1 cellular context compared by ENCODE assay signal in the genomic region with DNA sequence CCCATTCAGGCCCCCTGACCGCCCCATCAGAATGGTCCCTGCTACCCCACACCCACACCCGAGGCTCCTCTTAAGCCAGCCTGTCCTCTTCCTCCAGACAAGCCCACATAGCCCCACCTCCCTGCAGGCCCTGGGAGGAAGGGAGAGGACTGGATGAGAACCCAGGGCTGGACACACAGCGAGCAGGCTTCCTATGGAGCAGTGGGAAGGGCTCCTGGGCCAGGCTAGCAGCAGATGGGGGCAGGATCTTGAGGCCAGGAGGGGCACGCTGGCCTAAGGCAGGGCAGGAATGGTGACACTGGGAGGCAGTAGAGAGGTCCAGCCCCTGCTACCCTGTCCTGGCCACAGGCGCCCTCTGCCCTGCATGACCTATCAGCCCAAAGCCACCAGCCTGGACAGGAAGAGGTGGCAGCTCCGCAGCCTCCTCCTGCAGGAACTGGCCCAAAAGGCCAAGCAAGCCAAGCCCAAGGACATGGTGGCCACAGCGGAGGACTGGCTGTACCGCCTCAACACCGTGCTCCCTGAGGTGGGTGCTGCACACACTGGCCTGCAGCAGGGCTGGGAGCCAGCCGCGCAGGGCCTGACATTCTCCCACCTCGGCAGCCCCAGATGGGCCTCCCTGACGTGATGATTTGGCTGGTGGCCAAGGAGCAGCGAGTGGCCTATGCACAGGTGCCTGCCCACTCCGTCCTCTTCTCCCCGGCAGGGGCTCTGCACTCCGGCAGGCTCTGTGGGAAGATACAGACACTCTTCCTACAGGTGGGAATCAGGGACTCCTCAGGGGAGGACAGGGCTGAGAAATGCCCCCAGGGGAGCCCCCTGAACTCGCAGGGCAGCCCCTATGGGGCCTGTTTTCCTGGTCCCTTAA.
TF ChIP-seq lines count a peak whose summit lies in the region.

No MANE protein-coding gene starts in this region.

TF ChIP-seq in H1, 55 proteins besides CTCF, POLR2A, EP300 and RAD21:
- no peak for TF ChIP-seq ASH2L (IDR thresholded peaks at IDR 0.05; ENCODE audit: low read length)
- TF ChIP-seq GABPA (IDR thresholded peaks at IDR 0.05; ENCODE audit: borderline replicate concordance, insufficient read depth, low read length): no peak
- TF ChIP-seq, protein P1, sequence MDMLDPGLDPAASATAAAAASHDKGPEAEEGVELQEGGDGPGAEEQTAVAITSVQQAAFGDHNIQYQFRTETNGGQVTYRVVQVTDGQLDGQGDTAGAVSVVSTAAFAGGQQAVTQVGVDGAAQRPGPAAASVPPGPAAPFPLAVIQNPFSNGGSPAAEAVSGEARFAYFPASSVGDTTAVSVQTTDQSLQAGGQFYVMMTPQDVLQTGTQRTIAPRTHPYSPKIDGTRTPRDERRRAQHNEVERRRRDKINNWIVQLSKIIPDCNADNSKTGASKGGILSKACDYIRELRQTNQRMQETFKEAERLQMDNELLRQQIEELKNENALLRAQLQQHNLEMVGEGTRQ (IDR thresholded peaks at IDR 0.05; ENCODE audit: low read length): no peak
- TF ChIP-seq HDAC6 (IDR thresholded peaks at IDR 0.05; ENCODE audit: low read depth, low read length): no peak
- TF ChIP-seq CBX5 (IDR thresholded peaks at IDR 0.05; ENCODE audit: low read depth, low read length): no peak
- TF ChIP-seq SP1 (IDR thresholded peaks at IDR 0.05; ENCODE audit: low read depth, low read length): no peak
- TF ChIP-seq TEAD4 (IDR thresholded peaks at IDR 0.05; ENCODE audit: low read depth, low read length): no peak
- no peak for TF ChIP-seq SUZ12 (IDR thresholded peaks at IDR 0.05; ENCODE audit: low read length)
- no peak for TF ChIP-seq SP4 (IDR thresholded peaks at IDR 0.05; ENCODE audit: low read length)
- no peak for TF ChIP-seq RNF2 (IDR thresholded peaks at IDR 0.05; ENCODE audit: borderline replicate concordance, low read depth, low read length, missing control alignments, poor library complexity, severe bottlenecking)
- TF ChIP-seq, protein P2, sequence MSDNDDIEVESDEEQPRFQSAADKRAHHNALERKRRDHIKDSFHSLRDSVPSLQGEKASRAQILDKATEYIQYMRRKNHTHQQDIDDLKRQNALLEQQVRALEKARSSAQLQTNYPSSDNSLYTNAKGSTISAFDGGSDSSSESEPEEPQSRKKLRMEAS (IDR thresholded peaks at IDR 0.05): no peak
- TF ChIP-seq TBP (IDR thresholded peaks at IDR 0.05; ENCODE audit: low read depth, low read length): no peak
- no peak for TF ChIP-seq JUND (IDR thresholded peaks at IDR 0.05; ENCODE audit: low read length)
- TF ChIP-seq TAF1 (IDR thresholded peaks at IDR 0.05; ENCODE audit: low read depth, low read length): no peak
- no peak for TF ChIP-seq TAF7 (optimal IDR thresholded peaks at IDR 0.05; ENCODE audit: borderline replicate concordance, low read depth, low read length)
- TF ChIP-seq, protein P3, sequence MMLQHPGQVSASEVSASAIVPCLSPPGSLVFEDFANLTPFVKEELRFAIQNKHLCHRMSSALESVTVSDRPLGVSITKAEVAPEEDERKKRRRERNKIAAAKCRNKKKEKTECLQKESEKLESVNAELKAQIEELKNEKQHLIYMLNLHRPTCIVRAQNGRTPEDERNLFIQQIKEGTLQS (IDR thresholded peaks at IDR 0.05; ENCODE audit: insufficient read depth, low read depth, low read length): no peak
- TF ChIP-seq BACH1 (IDR thresholded peaks at IDR 0.05; ENCODE audit: low read length): no peak
- no peak for TF ChIP-seq MAFK (IDR thresholded peaks at IDR 0.05; ENCODE audit: low read depth, low read length)
